11 cellular contexts compared by ENCODE assay signal in genomic region chr19:8366961-8367326, GRCh38. TPM values are rescaled to one million over a fixed set of nuclear protein-coding genes. Genes with fewer than 3 reads are reported as not detected.
A peak's percentile ranks its signal among the peaks of the same experiment; 100 is the strongest.
DNase-seq lines count a peak whose midpoint lies in the region; ATAC-seq, FAIRE-seq and TF ChIP-seq lines count a peak whose summit lies in the region.
"Had no signal": no experiment of that assay in that cellular context is flagged by ENCODE, and none has a peak within 500 bp of the region (broad histone marks: within the 10 kb centered on the region; RNA-seq: fewer than 3 reads in every experiment).

No MANE protein-coding gene starts in this region.

- in situ Hi-C loops in brain microvascular endothelial cell (cut with HindIII; ENCODE audit: low pct_ligation_motif_present, low sequenced_read_pairs): no loop called here

- H3K4me3 ChIP-seq in brain microvascular endothelial cell (ENCODE audit: low read depth, low read length) (peak overlapping the region; percentile 81), small intestine (ENCODE audit: low read depth in 1 of 2, low read length in 2 of 2) (no peak overlapping the region)

- no peak for ATAC-seq in GM21381 (IDR thresholded peaks at IDR 0.05; ENCODE audit: unreplicated experiment)
- ATAC-seq: naive thymus-derived CD4-positive, alpha-beta T cell had no signal

- WGBS in small intestine, 3 donors: 47 to 67% (median 54%) methylated on average over 13 of the region's 13 CpGs

- H3K9me3 ChIP-seq in small intestine (ENCODE audit: control insufficient read depth, low read depth): no peaks in the 10 kb centered on the region

- peak; percentile 11 for DNase-seq in HCEC 1CT
- DNase-seq in brain microvascular endothelial cell: no peak
- DNase-seq in hippocampal formation (lab: John Stamatoyannopoulos, UW): peak; percentile 55 to 66
- no peak for DNase-seq in small intestine
- DNase-seq in GM19238 (ENCODE audit: insufficient read length, low spot score): no peak
- no peak for DNase-seq in cerebellum (ENCODE audit: low spot score)
- DNase-seq in DMS114 treated with DMSO at 0.1 percent for 48 hours (lab: John Stamatoyannopoulos, UW; ENCODE audit: unreplicated experiment): no peak
- DNase-seq: activated CD4-positive, alpha-beta T cell treated with anti-CD3 and anti-CD28 coated beads, Interleukin-2, amount 10 ng/mL, durations not matched to agents 24 days and 14 days; naive thymus-derived CD4-positive, alpha-beta T cell had no signal

- no peak for FAIRE-seq in small intestine (lab: Jason Lieb, UNC)
- FAIRE-seq: G401.6 had no signal

- H3K4me1 ChIP-seq in small intestine (ENCODE audit: control insufficient read depth in 2 of 2, insufficient read depth in 1 of 2, low read depth in 1 of 2, low read length in 1 of 2): peaks cover 2% of the 10 kb centered on the region in 2 donors

- peaks cover 42% of the 10 kb centered on the region for H3K36me3 ChIP-seq in brain microvascular endothelial cell (replicated peaks)
- no peaks in the 10 kb centered on the region for H3K36me3 ChIP-seq in small intestine (ENCODE audit: control insufficient read depth in 2 of 2, insufficient read depth in 2 of 2, low read length in 2 of 2)

- H3K27ac ChIP-seq in brain microvascular endothelial cell (peak overlapping the region; percentile 73), small intestine (ENCODE audit: low read depth in 1 of 2, low read length in 1 of 2) (peak overlapping the region; percentile 34 to 56)

- H3K27me3 ChIP-seq in brain microvascular endothelial cell (replicated peaks) (no peaks in the 10 kb centered on the region), small intestine (ENCODE audit: control insufficient read depth in 2 of 2, insufficient read depth in 2 of 2, low read length in 2 of 2) (no peaks in the 10 kb centered on the region)

- TF ChIP-seq CTCF in brain microvascular endothelial cell (IDR thresholded peaks at IDR 0.05; ENCODE audit: low read depth, low read length, missing control alignments): no peak

RNA-seq across cellular contexts. Expression of gene ANGPTL4, which starts 3.0 kb away (rescaled TPM):
- polyA plus RNA-seq in small intestine: 10 to 100 TPM in 2 of 3 donors, 1 to 10 TPM in 1; 7.3 to 24.8 (median 10.0) TPM
- 0.91 TPM for total RNA-seq in cerebellum
- polyA plus RNA-seq: naive thymus-derived CD4-positive, alpha-beta T cell had no signal

RNA-seq across cellular contexts. Expression of gene RAB11B, which starts 23.2 kb away (rescaled TPM):
- 10 to 100 TPM; 55.7 to 86.8 (median 57.6) TPM for polyA plus RNA-seq in small intestine
- total RNA-seq in cerebellum: 100 TPM

RNA-seq across cellular contexts. Expression of gene KANK3, which starts 23.9 kb away (rescaled TPM):
- 10 to 100 TPM in 1 of 3 donors, 1 to 10 TPM in 2; 1.3 to 13.0 (median 4.6) TPM for polyA plus RNA-seq in small intestine
- 4.5 TPM for total RNA-seq in cerebellum

RNA-seq across cellular contexts. Expression of gene RPS28, which starts 45.6 kb away (rescaled TPM):
- 100 to 1,000 TPM; 449 to 911 (median 838) TPM for polyA plus RNA-seq in small intestine
- total RNA-seq in cerebellum: 105 TPM

RNA-seq across cellular contexts. Expression of gene NDUFA7, which starts 45.8 kb away (rescaled TPM):
- 100 to 1,000 TPM; 125 to 160 (median 149) TPM for polyA plus RNA-seq in small intestine
- total RNA-seq in cerebellum: 11.7 TPM

Comparison
In these comparisons a context has a peak if more than half of its experiments do, and no peak if none do; other contexts are left out.
1. DNase-seq: peak in HCEC 1CT (single experiment) and hippocampal formation (2 of 2); none in brain microvascular endothelial cell (single experiment), small intestine (single experiment), GM19238 (single experiment), cerebellum (single experiment) and DMS114 treated with DMSO at 0.1 percent for 48 hours (single experiment).